Comparison of ENCODE assay signal across 11 cellular contexts in genomic region chr19:18650048-18650435, GRCh38. TPM values are rescaled to one million over a fixed set of nuclear protein-coding genes. Genes with fewer than 3 reads are reported as not detected.
DNase-seq lines count a peak whose midpoint lies in the region; ATAC-seq lines count a peak whose summit lies in the region.
"Had no signal": no experiment of that assay in that cellular context is flagged by ENCODE, and none has a peak within 500 bp of the region (broad histone marks: within the 10 kb centered on the region; RNA-seq: fewer than 3 reads in every experiment).

No MANE protein-coding gene starts in this region.

- H3K36me3 ChIP-seq in BLaER1 treated with 17β-estradiol and CSF1 and Interleukin-3, amounts not matched to agents 10 nM and 100 nM: peaks cover 0 to 14% (median 0%) of the 10 kb centered on the region in 11 experiments; a peak in 4 of 22 replicates
- no peaks in the 10 kb centered on the region for H3K36me3 ChIP-seq in rectal smooth muscle tissue (ENCODE audit: control insufficient read depth, insufficient read depth, low read length)

- H3K4me1 ChIP-seq in BLaER1 treated with 17β-estradiol and CSF1 and Interleukin-3, amounts not matched to agents 10 nM and 100 nM: peaks cover 60 to 76% (median 71%) of the 10 kb centered on the region in 10 experiments
- H3K4me1 ChIP-seq in rectal smooth muscle tissue (ENCODE audit: control insufficient read depth, insufficient read depth, low read length): peaks cover 26% of the 10 kb centered on the region

- H3K27me3 Mint-ChIP-seq in immature natural killer cell (ENCODE audit: low read depth in 3 of 3): peaks cover 2 to 8% (median 7%) of the 10 kb centered on the region in 3 donors

- peak overlapping the region in 8 of 10 experiments; percentile 32 to 52 (median 44); a peak in 11 of 20 replicates for H3K4me3 ChIP-seq in BLaER1 treated with 17β-estradiol and CSF1 and Interleukin-3, amounts not matched to agents 10 nM and 100 nM
- H3K4me3 ChIP-seq in rectal smooth muscle tissue (ENCODE audit: low read length): peak overlapping the region; percentile 62

- peaks cover 23 to 32% of the 10 kb centered on the region in 2 donors for H3K4me1 Mint-ChIP-seq in immature natural killer cell

- H3K9me3 ChIP-seq in BLaER1 treated with 17β-estradiol and CSF1 and Interleukin-3, amounts not matched to agents 10 nM and 100 nM (replicated peaks in 1 of 11): no peaks in the 10 kb centered on the region
- H3K9me3 ChIP-seq: neutrophil had no signal

- H3K27ac Mint-ChIP-seq in immature natural killer cell: peak overlapping the region in 5 of 6 donors; percentile 35 to 87 (median 67)

- peak overlapping the region in 9 of 11 experiments; percentile 14 to 71 (median 51); a peak in 16 of 22 replicates for H3K27ac ChIP-seq in BLaER1 treated with 17β-estradiol and CSF1 and Interleukin-3, amounts not matched to agents 10 nM and 100 nM
- H3K27ac ChIP-seq in caudate nucleus (ENCODE audit: low read depth, low read length): peak overlapping the region; percentile 82
- H3K27ac ChIP-seq in rectal smooth muscle tissue (ENCODE audit: low read depth, low read length): peak overlapping the region; percentile 75
- H3K27ac ChIP-seq: C4-2B, neutrophil had no signal

- H3K4me3 Mint-ChIP-seq in immature natural killer cell: peak overlapping the region; percentile 80 to 91 (median 84)

- H4K20me1 ChIP-seq in BLaER1 treated with 17β-estradiol and CSF1 and Interleukin-3, amounts not matched to agents 10 nM and 100 nM: peaks cover 46 to 84% (median 70%) of the 10 kb centered on the region in 11 experiments; a peak in 21 of 22 replicates

- no peaks in the 10 kb centered on the region for H3K27me3 ChIP-seq in BLaER1 treated with 17β-estradiol and CSF1 and Interleukin-3, amounts not matched to agents 10 nM and 100 nM
- H3K27me3 ChIP-seq in rectal smooth muscle tissue (ENCODE audit: control insufficient read depth, insufficient read depth, low read length): no peaks in the 10 kb centered on the region

- no peak for DNase-seq in caudate nucleus (lab: John Stamatoyannopoulos, UW)
- DNase-seq in immature natural killer cell: no peak
- no peak for DNase-seq in DMS53 treated with DMSO at 0.1 percent for 48 hours (lab: John Stamatoyannopoulos, UW; ENCODE audit: unreplicated experiment)
- DNase-seq in effector CD8-positive, alpha-beta T cell (lab: John Stamatoyannopoulos, UW): no peak
- DNase-seq: RPMI8226 had no signal

- H3K4me2 ChIP-seq in BLaER1 treated with 17β-estradiol and CSF1 and Interleukin-3, amounts not matched to agents 10 nM and 100 nM: peak overlapping the region; percentile 82 to 97 (median 92)

- H3K9ac ChIP-seq in BLaER1 treated with 17β-estradiol and CSF1 and Interleukin-3, amounts not matched to agents 10 nM and 100 nM: peak overlapping the region in 10 of 11 experiments; percentile 36 to 65 (median 56); a peak in 18 of 22 replicates
- H3K9ac ChIP-seq in rectal smooth muscle tissue (ENCODE audit: low read length): no peak overlapping the region

- ATAC-seq in HG02588 (IDR thresholded peaks at IDR 0.05; ENCODE audit: unreplicated experiment) (no peak), GM18868 (IDR thresholded peaks at IDR 0.05; ENCODE audit: unreplicated experiment) (no peak)

- no peaks in the 10 kb centered on the region for H3K36me3 Mint-ChIP-seq in immature natural killer cell

- no peaks in the 10 kb centered on the region for H3K9me3 Mint-ChIP-seq in immature natural killer cell

RNA-seq across cellular contexts. Expression of gene KLHL26, which starts 13.2 kb away (rescaled TPM):
- 1 to 10 TPM; 1.6 to 4.8 (median 4.5) TPM for polyA plus RNA-seq in immature natural killer cell

RNA-seq across cellular contexts. Expression of gene CRTC1, which starts 33.4 kb away (rescaled TPM):
- 1 to 10 TPM in 1 of 3 donors, under 1 TPM in 2; 0.50 to 1.1 (median 0.85) TPM for polyA plus RNA-seq in immature natural killer cell

RNA-seq across cellular contexts. Expression of gene TMEM59L, which starts 37.4 kb away (rescaled TPM):
- polyA plus RNA-seq in immature natural killer cell: not detected

RNA-seq across cellular contexts. Expression of gene CRLF1, which starts 43.4 kb away (rescaled TPM):
- 1 to 10 TPM in 1 of 3 donors, under 1 TPM in 1, not detected in 1; 0.89 to 1.2 TPM for polyA plus RNA-seq in immature natural killer cell
